Comparison of ENCODE assay signal across 12 cellular contexts in genomic region chr7:93011351-93012294, GRCh38.
DNase-seq lines count a peak whose midpoint lies in the region; FAIRE-seq and TF ChIP-seq lines count a peak whose summit lies in the region.
"Had no signal": no experiment of that assay in that cellular context is flagged by ENCODE, and none has a peak within 500 bp of the region (broad histone marks: within the 10 kb centered on the region; RNA-seq: fewer than 3 reads in every experiment).

No MANE protein-coding gene starts in this region.

- DNase-seq in ACHN (peak; percentile 39), HS-5 (ENCODE audit: low read depth) (peak; percentile 76), brain microvascular endothelial cell (peak; percentile 94), hepatic stellate cell (ENCODE audit: low spot score) (peak; percentile 29), DMS153 treated with DMSO at 0.1 percent for 48 hours (lab: John Stamatoyannopoulos, UW; ENCODE audit: unreplicated experiment) (no peak), 8988T (no peak), GM19239 (ENCODE audit: insufficient read length, low spot score) (no peak), NCI-H2196 treated with DMSO at 0.1 percent for 48 hours (lab: John Stamatoyannopoulos, UW; ENCODE audit: unreplicated experiment) (no peak)
- DNase-seq: AML-193, DMS79 treated with DMSO at 0.1 percent for 48 hours, NCI-H446, sigmoid colon had no signal

- H3K27ac ChIP-seq in brain microvascular endothelial cell = peak overlapping the region; percentile 79
- H3K27ac ChIP-seq: sigmoid colon had no signal

- H3K36me3 ChIP-seq in brain microvascular endothelial cell (replicated peaks) = no peaks in the 10 kb centered on the region
- H3K36me3 ChIP-seq: sigmoid colon had no signal

- no peak for TF ChIP-seq CTCF in brain microvascular endothelial cell (IDR thresholded peaks at IDR 0.05; ENCODE audit: low read depth, low read length, missing control alignments)

- no peak for FAIRE-seq in GM19239 (lab: Jason Lieb, UNC)

- no peak overlapping the region for H3K4me3 ChIP-seq in brain microvascular endothelial cell (ENCODE audit: low read depth, low read length)
- H3K4me3 ChIP-seq: sigmoid colon had no signal

- in situ Hi-C loops in ACHN (cut with HindIII; ENCODE audit: low pct_ligation_motif_present, low pct_unique_long_range_greater_than_20kb, low sequenced_read_pairs) (no loop called here), brain microvascular endothelial cell (cut with HindIII; ENCODE audit: low pct_ligation_motif_present, low sequenced_read_pairs) (no loop called here)

- no peaks in the 10 kb centered on the region for H3K27me3 ChIP-seq in brain microvascular endothelial cell (replicated peaks)
- H3K27me3 ChIP-seq: sigmoid colon had no signal

Comparison
In these comparisons a context has a peak if more than half of its experiments do, and no peak if none do; other contexts are left out.
1. DNase-seq: peak in ACHN (single experiment), HS-5 (single experiment), brain microvascular endothelial cell (single experiment) and hepatic stellate cell (single experiment); none in DMS153 treated with DMSO at 0.1 percent for 48 hours (single experiment), 8988T (single experiment), GM19239 (single experiment) and NCI-H2196 treated with DMSO at 0.1 percent for 48 hours (single experiment).